Comparison of ENCODE assay signal across 1 cellular context in genomic region chr11:18321991-18322711, GRCh38.
TF ChIP-seq lines count a peak whose summit lies in the region.

Gene GTF2H1, plus strand, starts transcription at chr11:18322567. Its CDS starts 10,508 bp downstream, at chr11:18333075.
Gene HPS5, minus strand, starts transcription at chr11:18322140. Its CDS starts 4,282 bp downstream, at chr11:18317858.

TF ChIP-seq in K562, 482 proteins besides CTCF, POLR2A, EP300 and RAD21 (continued from another document):
- peak; percentile 79; the same call in 1 of the 2 replicates for TF ChIP-seq ZNF197 (CRISPR knock-in tag; IDR thresholded peaks at IDR 0.05; ENCODE audit: low read depth)
- TF ChIP-seq TRIM28 (IDR thresholded peaks at IDR 0.05): peak; percentile 24; the same call in 1 of the 2 replicates
- peak; percentile 74 for TF ChIP-seq ASH1L (IDR thresholded peaks at IDR 0.05; ENCODE audit: borderline replicate concordance, low read depth, partially characterized antibody)
- peak; percentile 99 to 100 for TF ChIP-seq MNT (conservative IDR thresholded peaks at IDR 0.05)
- TF ChIP-seq KLF13 (tag; IDR thresholded peaks at IDR 0.05; ENCODE audit: borderline replicate concordance, low read depth): peak; percentile 98
- TF ChIP-seq CHD4 (IDR thresholded peaks at IDR 0.05; ENCODE audit: insufficient read depth, insufficient replicate concordance, low read depth, low read length, poor library complexity, severe bottlenecking): no peak
- TF ChIP-seq GABPB1 (CRISPR knock-in tag; IDR thresholded peaks at IDR 0.05): peak; percentile 99
- TF ChIP-seq KLF6 (CRISPR knock-in tag; IDR thresholded peaks at IDR 0.05; ENCODE audit: borderline replicate concordance): peak; percentile 79; the same call in 1 of the 2 replicates
- TF ChIP-seq CXXC5 (CRISPR knock-in tag; IDR thresholded peaks at IDR 0.05): peak; percentile 98
- peak; percentile 88; the same call in 1 of the 2 replicates for TF ChIP-seq ATF6 (CRISPR knock-in tag; IDR thresholded peaks at IDR 0.05)
- no peak for TF ChIP-seq MED1 (CRISPR knock-in tag; IDR thresholded peaks at IDR 0.05; ENCODE audit: borderline replicate concordance)
- TF ChIP-seq POLR2G (IDR thresholded peaks at IDR 0.05; ENCODE audit: low read depth, low read length): peak; percentile 85
- TF ChIP-seq CBFB (CRISPR knock-in tag; IDR thresholded peaks at IDR 0.05): peak; percentile 33; the same call in 1 of the 2 replicates
- TF ChIP-seq ZNF780A (CRISPR knock-in tag; IDR thresholded peaks at IDR 0.05): no peak
- no peak; the same call in 1 of the 2 replicates for TF ChIP-seq ATF1 (CRISPR knock-in tag; IDR thresholded peaks at IDR 0.05)
- peak; percentile 100 for TF ChIP-seq ATF1 (tag; IDR thresholded peaks at IDR 0.05)
- TF ChIP-seq ATF3 (IDR thresholded peaks at IDR 0.05): peak; percentile 99
- TF ChIP-seq ATF3 (CRISPR knock-in tag; conservative IDR thresholded peaks at IDR 0.05): peak; percentile 87
- TF ChIP-seq TOE1 (IDR thresholded peaks at IDR 0.05; ENCODE audit: borderline replicate concordance): peak; percentile 100
- TF ChIP-seq TOE1 (CRISPR knock-in tag; IDR thresholded peaks at IDR 0.05; ENCODE audit: borderline replicate concordance, low read depth): 0 out of 2 replicates have a peak, but pooled peaks have one; percentile 44
- peak; percentile 89 for TF ChIP-seq TAF1 (IDR thresholded peaks at IDR 0.05; ENCODE audit: control insufficient read depth, extremely low read depth, insufficient read depth, low read length, severe bottlenecking)
- no peak for TF ChIP-seq ELK3 (CRISPR knock-in tag; IDR thresholded peaks at IDR 0.05)
- peak; percentile 71 for TF ChIP-seq HCFC1 (IDR thresholded peaks at IDR 0.05; ENCODE audit: low read depth, low read length)
- TF ChIP-seq TBL1XR1 (IDR thresholded peaks at IDR 0.05; ENCODE audit: low read length in 2 of 2): peak in 1 of 2 experiments; percentile 67; a peak in 2 of 4 replicates
- 0 out of 2 replicates have a peak, but pooled peaks have one; percentile 83 for TF ChIP-seq ZNF24 (IDR thresholded peaks at IDR 0.05)
- peak; percentile 61 for TF ChIP-seq SAP30 (IDR thresholded peaks at IDR 0.05; ENCODE audit: borderline replicate concordance, insufficient read depth, low read depth, low read length, poor library complexity, severe bottlenecking)
- peak; percentile 24 to 92; a peak in 2 of 4 replicates for TF ChIP-seq TEAD1 (CRISPR knock-in tag; IDR thresholded peaks at IDR 0.05)
- no peak for TF ChIP-seq ZNF583 (CRISPR knock-in tag; IDR thresholded peaks at IDR 0.05)
- TF ChIP-seq CEBPZ (IDR thresholded peaks at IDR 0.05; ENCODE audit: borderline replicate concordance, low read depth, low read length): no peak
- TF ChIP-seq MAFG (tag; conservative IDR thresholded peaks at IDR 0.05): no peak
- no peak for TF ChIP-seq ZNF217 (CRISPR knock-in tag; IDR thresholded peaks at IDR 0.05)
- peak; percentile 97 for TF ChIP-seq E2F3 (CRISPR knock-in tag; IDR thresholded peaks at IDR 0.05)
- peak; percentile 44; the same call in 1 of the 2 replicates for TF ChIP-seq ZEB2 (IDR thresholded peaks at IDR 0.05)
- no peak for TF ChIP-seq MAFF (IDR thresholded peaks at IDR 0.05; ENCODE audit: low read length)
- no peak for TF ChIP-seq ZNF274 (IDR thresholded peaks at IDR 0.05; ENCODE audit: borderline replicate concordance, low read depth, low read length)
- no peak for TF ChIP-seq PREB (CRISPR knock-in tag; IDR thresholded peaks at IDR 0.05)
- TF ChIP-seq ZNF395 (CRISPR knock-in tag; IDR thresholded peaks at IDR 0.05): peak; percentile 95
- TF ChIP-seq CREB3L1 (IDR thresholded peaks at IDR 0.05; ENCODE audit: borderline replicate concordance, low read depth): peak; percentile 86
- TF ChIP-seq TFAP4 (CRISPR knock-in tag; IDR thresholded peaks at IDR 0.05; ENCODE audit: borderline replicate concordance): peak; percentile 95
